Comparison of ENCODE assay signal across 16 cellular contexts in the genomic region with DNA sequence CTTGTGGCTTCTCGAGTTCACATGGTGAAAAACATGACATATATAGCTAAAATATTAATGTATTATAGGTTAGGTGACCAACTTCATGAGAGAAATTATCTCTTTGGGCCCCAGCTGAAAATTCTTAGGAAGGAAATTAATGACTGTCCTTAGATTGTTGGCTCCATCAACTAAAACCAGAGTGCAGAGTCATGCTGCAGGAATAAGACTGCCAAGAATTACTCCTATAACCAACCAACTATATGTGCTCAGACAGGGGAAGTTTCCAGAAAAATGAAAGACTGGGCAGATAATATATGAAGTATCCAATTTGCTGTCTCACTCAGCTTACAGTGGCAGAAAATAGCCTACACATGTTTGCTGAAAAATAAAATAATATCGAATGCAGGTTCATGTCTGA.
A peak's percentile ranks its signal among the peaks of the same experiment; 100 is the strongest.
DNase-seq lines count a peak whose midpoint lies in the region; ATAC-seq and TF ChIP-seq lines count a peak whose summit lies in the region.
"Had no signal": no experiment of that assay in that cellular context is flagged by ENCODE, and none has a peak within 500 bp of the region (broad histone marks: within the 10 kb centered on the region; RNA-seq: fewer than 3 reads in every experiment).

No MANE protein-coding gene starts in this region.

- no peaks in the 10 kb centered on the region for H3K9me2 ChIP-seq in GM23248 (ENCODE audit: insufficient read depth)

- H3K9me3 Mint-ChIP-seq in progenitor cell of endocrine pancreas (ENCODE audit: low read depth) = no peaks in the 10 kb centered on the region
- H3K9me3 Mint-ChIP-seq: CD4-positive, alpha-beta T cell had no signal

- H3F3A ChIP-seq in GM23248 (ENCODE audit: insufficient read depth) = peaks cover 16% of the 10 kb centered on the region; the same call in 1 of the 2 replicates

- H3K27ac ChIP-seq in GM23248 = peak overlapping the region; percentile 30

- DNase-seq in GM23248 (peak; percentile 57), astrocyte of the spinal cord (ENCODE audit: low read depth, low spot score) (peak; percentile 20), fibroblast of peridontal ligament (ENCODE audit: extremely low read depth) (peak; percentile 38), progenitor cell of endocrine pancreas (ENCODE audit: low spot score, unreplicated experiment) (no peak), Ammon's horn (ENCODE audit: low spot score) (no peak), HAP-1 (ENCODE audit: low spot score in 2 of 2) (no peak)
- DNase-seq: BE2C; Caco-2; CD4-positive, alpha-beta T cell; KBM-7; NCI-H1694 treated with DMSO at 0.1 percent for 48 hours; NCI-H2227 treated with DMSO at 0.1 percent for 48 hours; NCI-H510A treated with DMSO at 0.1 percent for 48 hours; NCI-H774; Right ventricle myocardium superior had no signal

- ATAC-seq in GM21528 (IDR thresholded peaks at IDR 0.05; ENCODE audit: low FRiP score, unreplicated experiment) = no peak

- H3K9me3 ChIP-seq in GM23248 (ENCODE audit: low read depth) (no peaks in the 10 kb centered on the region), HAP-1 (no peaks in the 10 kb centered on the region)
- H3K9me3 ChIP-seq: BE2C, Caco-2 had no signal

- peak overlapping the region; percentile 0 for H3K4me2 ChIP-seq in GM23248 (ENCODE audit: unreplicated experiment)

- 90 to 96% methylated on average over 2 of the region's 2 CpGs for WGBS in GM23248 (ENCODE audit: low coverage in 1 of 2, low lambda C conversion rate in 2 of 2, missing lambda C conversion rate in 2 of 2), 2 experiments

- no peaks in the 10 kb centered on the region for H3K4me1 Mint-ChIP-seq in progenitor cell of endocrine pancreas (ENCODE audit: low read depth)

- H3K27me3 Mint-ChIP-seq in progenitor cell of endocrine pancreas = no peaks in the 10 kb centered on the region
- H3K27me3 Mint-ChIP-seq: CD4-positive, alpha-beta T cell had no signal

- H3K4me3 ChIP-seq in GM23248 (no peak overlapping the region), astrocyte of the spinal cord (ENCODE audit: low read depth, low read length) (no peak overlapping the region), HAP-1 (no peak overlapping the region)

- H3K27me3 ChIP-seq in GM23248 (replicated peaks; ENCODE audit: insufficient read depth) = no peaks in the 10 kb centered on the region
- H3K27me3 ChIP-seq in HAP-1 (ENCODE audit: low read depth) = no peaks in the 10 kb centered on the region
- H3K27me3 ChIP-seq: BE2C had no signal

- H2AFZ ChIP-seq in GM23248 = peak overlapping the region; percentile 23; the same call in 1 of the 2 replicates

- no peak overlapping the region for H3K27ac Mint-ChIP-seq in progenitor cell of endocrine pancreas
- H3K27ac Mint-ChIP-seq: CD4-positive, alpha-beta T cell had no signal

- no peaks in the 10 kb centered on the region for H3K79me2 ChIP-seq in GM23248 (ENCODE audit: insufficient read depth)

- TF ChIP-seq CTCF in astrocyte of the spinal cord (IDR thresholded peaks at IDR 0.05; ENCODE audit: low read depth, low read length) = no peak
- no peak for TF ChIP-seq CTCF in progenitor cell of endocrine pancreas (IDR thresholded peaks at IDR 0.05; ENCODE audit: unreplicated experiment)

- peaks cover 26% of the 10 kb centered on the region for H3K4me1 ChIP-seq in GM23248 (ENCODE audit: insufficient read depth)
- no peaks in the 10 kb centered on the region; the same call in 1 of the 2 replicates for H3K4me1 ChIP-seq in HAP-1
- H3K4me1 ChIP-seq: BE2C, Caco-2 had no signal

- H3K36me3 Mint-ChIP-seq in progenitor cell of endocrine pancreas (ENCODE audit: insufficient read depth) = no peaks in the 10 kb centered on the region

- no peak overlapping the region for H3K9ac ChIP-seq in GM23248

- in situ Hi-C loops in GM23248 (cut with MboI) = no loop called here
- in situ Hi-C loops in astrocyte of the spinal cord (cut with HindIII; ENCODE audit: low sequenced_read_pairs) = no loop called here
- in situ Hi-C loops in HAP-1 (cut with MboI; ENCODE audit: low sequenced_read_pairs) = no loop called here

- no peaks in the 10 kb centered on the region for H4K20me1 ChIP-seq in GM23248 (ENCODE audit: insufficient read depth)

- H3K36me3 ChIP-seq in GM23248 (ENCODE audit: low read depth) (no peaks in the 10 kb centered on the region), HAP-1 (replicated peaks) (no peaks in the 10 kb centered on the region)
- H3K36me3 ChIP-seq: BE2C had no signal

- no peak overlapping the region for H3K4me3 Mint-ChIP-seq in progenitor cell of endocrine pancreas (ENCODE audit: low read depth)
- H3K4me3 Mint-ChIP-seq: CD4-positive, alpha-beta T cell had no signal

Comparison
In these comparisons a context has a peak if more than half of its experiments do, and no peak if none do; other contexts are left out.
1. DNase-seq: peak in GM23248 (single experiment), astrocyte of the spinal cord (single experiment) and fibroblast of peridontal ligament (single experiment); none in progenitor cell of endocrine pancreas (single experiment), Ammon's horn (single experiment) and HAP-1 (0 of 2).